In genomic region chr5:176538985-176539384, GRCh38 we compare ENCODE assay signal across 1 cellular context.
TF ChIP-seq lines count a peak whose summit lies in the region.

No MANE protein-coding gene starts in this region.

TF ChIP-seq in GM23338, 12 proteins besides CTCF, POLR2A, EP300 and RAD21 (continued from another document):
- TF ChIP-seq ZNF462 (CRISPR knock-in tag; IDR thresholded peaks at IDR 0.05) = no peak
- no peak for TF ChIP-seq ZNF114 (CRISPR knock-in tag; IDR thresholded peaks at IDR 0.05)
- TF ChIP-seq CREB1 (CRISPR knock-in tag; IDR thresholded peaks at IDR 0.05; ENCODE audit: low read depth) = no peak
- TF ChIP-seq, protein P1, sequence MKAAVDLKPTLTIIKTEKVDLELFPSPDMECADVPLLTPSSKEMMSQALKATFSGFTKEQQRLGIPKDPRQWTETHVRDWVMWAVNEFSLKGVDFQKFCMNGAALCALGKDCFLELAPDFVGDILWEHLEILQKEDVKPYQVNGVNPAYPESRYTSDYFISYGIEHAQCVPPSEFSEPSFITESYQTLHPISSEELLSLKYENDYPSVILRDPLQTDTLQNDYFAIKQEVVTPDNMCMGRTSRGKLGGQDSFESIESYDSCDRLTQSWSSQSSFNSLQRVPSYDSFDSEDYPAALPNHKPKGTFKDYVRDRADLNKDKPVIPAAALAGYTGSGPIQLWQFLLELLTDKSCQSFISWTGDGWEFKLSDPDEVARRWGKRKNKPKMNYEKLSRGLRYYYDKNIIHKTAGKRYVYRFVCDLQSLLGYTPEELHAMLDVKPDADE (IDR thresholded peaks at IDR 0.05) = no peak
- no peak for TF ChIP-seq EZH2phosphoT487 (IDR thresholded peaks at IDR 0.05; ENCODE audit: unreplicated experiment)
- TF ChIP-seq STAT1 (IDR thresholded peaks at IDR 0.05; ENCODE audit: unreplicated experiment) = no peak
- no peak for TF ChIP-seq REST (IDR thresholded peaks at IDR 0.05; ENCODE audit: unreplicated experiment)
